ENCODE assay signal across 8 cellular contexts in genomic region chr9:34177906-34178697, GRCh38. TPM values are rescaled to one million over a fixed set of nuclear protein-coding genes. Genes with fewer than 3 reads are reported as not detected.
DNase-seq lines count a peak whose midpoint lies in the region; ATAC-seq and TF ChIP-seq lines count a peak whose summit lies in the region.

No MANE protein-coding gene starts in this region.

- peak overlapping the region; percentile 97 for H3K4me3 Mint-ChIP-seq in CD8-positive, alpha-beta T cell

- H3K4me3 ChIP-seq in CD8-positive, alpha-beta T cell (ENCODE audit: low read depth, low read length): peak overlapping the region; percentile 93
- H3K4me3 ChIP-seq in mammary epithelial cell (replicated peaks in 1 of 3; ENCODE audit: insufficient read depth in 1 of 3, low read depth in 2 of 3, low read length in 3 of 3) (peak overlapping the region; percentile 69 to 80 (median 79)), mucosa of descending colon (peak overlapping the region; percentile 85)

- in situ Hi-C loops in mammary epithelial cell (cut with MboI; ENCODE audit: low sequenced_read_pairs in 2 of 2): no loop called here

- H3K27me3 ChIP-seq in CD8-positive, alpha-beta T cell (ENCODE audit: insufficient read depth, low read length): no peaks in the 10 kb centered on the region
- H3K27me3 ChIP-seq in mammary epithelial cell (ENCODE audit: insufficient read depth, low read length): no peaks in the 10 kb centered on the region

- H3K36me3 Mint-ChIP-seq in CD8-positive, alpha-beta T cell: peaks cover 12% of the 10 kb centered on the region

- no peaks in the 10 kb centered on the region for H3K9me3 ChIP-seq in CD8-positive, alpha-beta T cell (ENCODE audit: low read length)
- no peaks in the 10 kb centered on the region for H3K9me3 ChIP-seq in mammary epithelial cell (replicated peaks; ENCODE audit: insufficient read depth, low read length)
- H3K9me3 ChIP-seq in mucosa of descending colon: no peaks in the 10 kb centered on the region

- peak overlapping the region; percentile 90 for H3K4me2 ChIP-seq in mammary epithelial cell (ENCODE audit: insufficient read depth, low read depth, low read length)

- no peaks in the 10 kb centered on the region for H4K20me1 ChIP-seq in mammary epithelial cell (ENCODE audit: insufficient read depth, low read length)

- H3K27me3 Mint-ChIP-seq in CD8-positive, alpha-beta T cell (ENCODE audit: low read depth): no peaks in the 10 kb centered on the region

- H3K36me3 ChIP-seq in CD8-positive, alpha-beta T cell (ENCODE audit: insufficient read depth, low read length): no peaks in the 10 kb centered on the region
- H3K36me3 ChIP-seq in mammary epithelial cell (ENCODE audit: insufficient read depth, low read length) (peaks cover 2% of the 10 kb centered on the region), mucosa of descending colon (ENCODE audit: low read depth) (no peaks in the 10 kb centered on the region)

- H3K79me2 ChIP-seq in mammary epithelial cell (ENCODE audit: insufficient read depth, low read length): peaks cover 49% of the 10 kb centered on the region

- WGBS in mammary epithelial cell (ENCODE audit: low coverage, missing lambda C conversion rate): 33% methylated on average over 18 of the region's 26 CpGs

- no peak for TF ChIP-seq CTCF in CD8-positive, alpha-beta T cell (IDR thresholded peaks at IDR 0.05)
- TF ChIP-seq CTCF in mammary epithelial cell (conservative IDR thresholded peaks at IDR 0.05 in 1 of 2, IDR thresholded peaks at IDR 0.05 in 1 of 2; ENCODE audit: extremely low read depth in 1 of 2, insufficient read depth in 1 of 2, low read depth in 1 of 2, low read length in 2 of 2) (no peak), mucosa of descending colon (IDR thresholded peaks at IDR 0.05) (no peak)

- H3K4me1 ChIP-seq in CD8-positive, alpha-beta T cell (ENCODE audit: insufficient read depth, low read length): peaks cover 9% of the 10 kb centered on the region
- H3K4me1 ChIP-seq in mammary epithelial cell (ENCODE audit: insufficient read depth, low read length) (peaks cover 17% of the 10 kb centered on the region), mucosa of descending colon (ENCODE audit: low read depth) (peaks cover 7% of the 10 kb centered on the region)

- POLR2A ChIA-PET in CD8-positive, alpha-beta T cell (lab: Charles Lee): interaction anchor here (1.0 to 1.4 kb wide), 3 partner anchors 10 to 129 kb away, joined by 4 to 8 read pairs (median 6); partner anchors contain the start of genes DCAF12 and UBAP2

- no peak for ATAC-seq in CD8-positive, alpha-beta T cell
- peak; percentile 9 for ATAC-seq in HG03432 (IDR thresholded peaks at IDR 0.05; ENCODE audit: unreplicated experiment)
- ATAC-seq in mucosa of descending colon: peak; percentile 33
- ATAC-seq in GM18502 (IDR thresholded peaks at IDR 0.05; ENCODE audit: poor library complexity, unreplicated experiment): no peak
- ATAC-seq in GM18870 (IDR thresholded peaks at IDR 0.05; ENCODE audit: unreplicated experiment): no peak

- BruUV-seq in mammary epithelial cell (replicated peaks; lab: Mats Ljungman, UMichigan): no TSS peak

- peak overlapping the region; percentile 92 for H3K27ac ChIP-seq in CD8-positive, alpha-beta T cell (ENCODE audit: low read depth, low read length)
- H3K27ac ChIP-seq in mammary epithelial cell (ENCODE audit: insufficient read depth, low read depth, low read length): peak overlapping the region; percentile 83

- peak overlapping the region; percentile 77 for H2AFZ ChIP-seq in mammary epithelial cell (ENCODE audit: low read depth, low read length)

- peak overlapping the region; percentile 97 for H3K9ac ChIP-seq in mammary epithelial cell (ENCODE audit: insufficient read depth, low read length)

- intact Hi-C loops in CD8-positive, alpha-beta T cell (cut with DNase I, micrococcal nuclease): loop anchor here (1.0 to 10.0 kb wide), 14 partner anchors 51 to 1651 kb away; partner anchors contain the start of genes CHMP5 (in 2 of the 2), DCAF12 (in 2 of the 2), MYORG (in 2 of the 2) and UBE2R2 (in 2 of the 2)
- intact Hi-C loops in mammary epithelial cell (cut with micrococcal nuclease): loop anchor here (2.0 kb wide), 1 partner anchor 75 kb away; no protein-coding TSS in a partner anchor
- intact Hi-C loops in mucosa of descending colon (cut with DNase I, micrococcal nuclease): no loop called here

- DNase-seq in CD8-positive, alpha-beta T cell: peak in 1 of 7 experiments; percentile 14
- DNase-seq in mammary epithelial cell: no peak
- no peak for DNase-seq in mucosa of descending colon
- DNase-seq in NCI-H187 treated with DMSO at 0.1 percent for 48 hours (lab: John Stamatoyannopoulos, UW): no peak
- no peak for DNase-seq in foreskin melanocyte

- CTCF ChIA-PET in CD8-positive, alpha-beta T cell (lab: Charles Lee): interaction anchor here (0.6 to 1.0 kb wide), 3 partner anchors 10 to 75 kb away, joined by 3 read pairs; no protein-coding TSS in a partner anchor
- CTCF ChIA-PET in mammary epithelial cell (lab: Charles Lee; ENCODE audit: low non-redundant PET): interaction anchor here (1.0 kb wide), 1 partner anchor 15 kb away, joined by 6 read pairs; no protein-coding TSS in a partner anchor

- peaks cover 24% of the 10 kb centered on the region for H3K4me1 Mint-ChIP-seq in CD8-positive, alpha-beta T cell (ENCODE audit: low read depth)

- H3K9me3 Mint-ChIP-seq in CD8-positive, alpha-beta T cell: no peaks in the 10 kb centered on the region

- H3K27ac Mint-ChIP-seq in CD8-positive, alpha-beta T cell: peak overlapping the region; percentile 98

- dilution Hi-C loops in mammary epithelial cell (cut with HindIII; ENCODE audit: low sequenced_read_pairs): no loop called here

RNA-seq across cellular contexts. Expression of gene UBAP1, which starts 0.7 kb away (rescaled TPM):
- total RNA-seq in CD8-positive, alpha-beta T cell: 10 to 100 TPM; 70.9 to 73.2 TPM
- total RNA-seq in mammary epithelial cell (10 to 100 TPM; 68.4 to 71.8 TPM), mucosa of descending colon (10 to 100 TPM; 33.7 to 53.1 (median 38.2) TPM)
- 56.3 TPM for polyA plus RNA-seq in mammary epithelial cell
- 41.6 TPM for polyA minus RNA-seq in mammary epithelial cell

RNA-seq across cellular contexts. Expression of gene DCAF12, which starts 51.6 kb away (rescaled TPM):
- 1 to 10 TPM; 4.0 to 4.1 TPM for total RNA-seq in CD8-positive, alpha-beta T cell
- 10 to 100 TPM; 30.6 to 31.7 TPM for total RNA-seq in mammary epithelial cell
- 38.5 TPM for polyA plus RNA-seq in mammary epithelial cell
- 91.8 TPM for polyA minus RNA-seq in mammary epithelial cell
- total RNA-seq in mucosa of descending colon: 10 to 100 TPM; 28.7 to 43.0 (median 34.0) TPM

Comparison
In these comparisons a context has a peak if more than half of its experiments do, and no peak if none do; other contexts are left out.
1. ATAC-seq: peak in HG03432 (single experiment) and mucosa of descending colon (single experiment); none in CD8-positive, alpha-beta T cell (single experiment), GM18502 (single experiment) and GM18870 (single experiment).
2. RNA of gene DCAF12, which starts 51.6 kb away (total RNA-seq): 28.7 to 43.0 TPM in mucosa of descending colon and 30.6 to 31.7 TPM in mammary epithelial cell; 4.0 to 4.1 TPM in CD8-positive, alpha-beta T cell; every median in the first group is over 4 times any median in the second.
3. intact Hi-C loops: an anchor here in CD8-positive, alpha-beta T cell (1.0 to 10.0 kb wide) and mammary epithelial cell (2.0 kb wide); none called in mucosa of descending colon.
4. Peak in every context shown above with its lines, with median percentiles within 50 percentile points of each other: H3K4me3 ChIP-seq.